In genomic region chr6:166828397-166829002, GRCh38 we compare ENCODE assay signal across 33 cellular contexts.
"Had no signal": no experiment of that assay in that cellular context is flagged by ENCODE, and none has a peak within 500 bp of the region (broad histone marks: within the 10 kb centered on the region; RNA-seq: fewer than 3 reads in every experiment).

No MANE protein-coding gene starts in this region.

- H3K4me2 ChIP-seq: hepatocyte had no signal

- H3K4me1 ChIP-seq: adrenal gland, body of pancreas, esophagus squamous epithelium had no signal

- H3K79me2 ChIP-seq: hepatocyte had no signal

- H3K36me3 Mint-ChIP-seq: activated CD4-positive, alpha-beta memory T cell treated with anti-CD3 and anti-CD28 coated beads for 36 hours; activated naive CD4-positive, alpha-beta T cell treated with anti-CD3 and anti-CD28 coated beads, Interleukin-2, amount 50 U/mL, for 24 hours; activated naive CD8-positive, alpha-beta T cell treated with anti-CD3 and anti-CD28 coated beads for 36 hours had no signal

- H3K27me3 Mint-ChIP-seq: activated CD4-positive, alpha-beta memory T cell treated with anti-CD3 and anti-CD28 coated beads for 36 hours; activated CD4-positive, alpha-beta T cell treated with anti-CD3 and anti-CD28 coated beads, Interleukin-2, amount 10 ng/mL, durations not matched to agents 24 days and 14 days; activated naive CD4-positive, alpha-beta T cell treated with anti-CD3 and anti-CD28 coated beads, Interleukin-2, amount 50 U/mL, for 24 hours; activated naive CD8-positive, alpha-beta T cell treated with anti-CD3 and anti-CD28 coated beads for 36 hours; activated naive CD8-positive, alpha-beta T cell treated with anti-CD3 and anti-CD28 coated beads, Interleukin-2, amount 50 U/mL, for 24 hours had no signal

- H3K27ac Mint-ChIP-seq: activated CD4-positive, alpha-beta memory T cell treated with anti-CD3 and anti-CD28 coated beads for 36 hours; activated CD4-positive, alpha-beta T cell treated with anti-CD3 and anti-CD28 coated beads for 36 hours; activated CD4-positive, alpha-beta T cell treated with anti-CD3 and anti-CD28 coated beads, Interleukin-2, amount 10 ng/mL, durations not matched to agents 24 days and 14 days; activated CD8-positive, alpha-beta memory T cell treated with anti-CD3 and anti-CD28 coated beads, Interleukin-2, amount 10 ng/mL, durations not matched to agents 7 days and 5 days; activated CD8-positive, alpha-beta T cell treated with anti-CD3 and anti-CD28 coated beads, Interleukin-2, amount 10 ng/mL, durations not matched to agents 7 days and 5 days; activated naive CD4-positive, alpha-beta T cell treated with anti-CD3 and anti-CD28 coated beads for 36 hours; activated naive CD4-positive, alpha-beta T cell treated with anti-CD3 and anti-CD28 coated beads, Interleukin-2, amount 50 U/mL, for 24 hours; activated naive CD8-positive, alpha-beta T cell treated with anti-CD3 and anti-CD28 coated beads for 36 hours; activated naive CD8-positive, alpha-beta T cell treated with anti-CD3 and anti-CD28 coated beads, Interleukin-2, amount 50 U/mL, for 24 hours; activated T-helper 1 cell treated with anti-CD3 and anti-CD28 coated beads, Interleukin-12 subunit alpha, Interleukin-12 subunit beta, Interleukin-2, Interleukin-4 antibody, amounts not matched to agents 30 ng/mL and 10 ng/mL and 1 ng/mL, durations not matched to agents 14 hours and 24 hours and 36 hours; activated T-helper 2 cell treated with anti-CD3 and anti-CD28 coated beads, Interferon-gamma antibody, Interleukin-2, Interleukin-4, amounts not matched to agents 10 μg/mL and 5 μg/mL and 100 μg/mL, durations not matched to agents 14 hours and 24 hours and 36 hours had no signal

- DNase-seq: activated CD4-positive, alpha-beta memory T cell treated with anti-CD3 and anti-CD28 coated beads for 36 hours; activated CD4-positive, alpha-beta T cell treated with anti-CD3 and anti-CD28 coated beads for 36 hours; activated CD4-positive, CD25-positive, alpha-beta regulatory T cell; activated CD4-positive, CD25-positive, alpha-beta regulatory T cell treated with anti-CD3 and anti-CD28 coated beads, Interleukin-2, amount 50 U/mL, for 72 hours; activated CD8-positive, alpha-beta memory T cell treated with anti-CD3 and anti-CD28 coated beads, Interleukin-2, amount 10 ng/mL, durations not matched to agents 7 days and 5 days; activated CD8-positive, alpha-beta memory T cell treated with anti-CD3 and anti-CD28 coated beads, Interleukin-2, amount 50 U/mL, for 4 hours; activated CD8-positive, alpha-beta T cell treated with anti-CD3 and anti-CD28 coated beads, Interleukin-2, amount 10 ng/mL, durations not matched to agents 7 days and 5 days; activated effector memory CD4-positive, alpha-beta T cell treated with anti-CD3 and anti-CD28 coated beads, Interleukin-2, amount 50 U/mL, for 16 hours; activated naive CD4-positive, alpha-beta T cell treated with anti-CD3 and anti-CD28 coated beads for 36 hours; activated naive CD8-positive, alpha-beta T cell treated with anti-CD3 and anti-CD28 coated beads for 36 hours; activated naive CD8-positive, alpha-beta T cell treated with anti-CD3 and anti-CD28 coated beads, Interleukin-2, amount 50 U/mL, for 24 hours; activated T-cell treated with anti-CD3 and anti-CD28 coated beads, Interleukin-2, amount 50 U/mL, for 1 hour; activated T-cell treated with anti-CD3 and anti-CD28 coated beads, Interleukin-2, amount 50 U/mL, for 48 hours; adrenal gland; amygdala; aorta; body of pancreas; caudate nucleus; cortex of kidney; effector CD8-positive, alpha-beta T cell; esophagus squamous epithelium; foreskin melanocyte; heart right ventricle had no signal

- H2AFZ ChIP-seq: hepatocyte had no signal

- H3K27ac ChIP-seq: adrenal gland, body of pancreas, epithelial cell of prostate, esophagus squamous epithelium, gastroesophageal sphincter, heart right ventricle, hepatocyte had no signal

- ATAC-seq: activated CD4-positive, alpha-beta T cell treated with anti-CD3 and anti-CD28 coated beads for 36 hours; activated CD8-positive, alpha-beta memory T cell treated with anti-CD3 and anti-CD28 coated beads, Interleukin-2, amount 10 ng/mL, durations not matched to agents 7 days and 5 days; activated CD8-positive, alpha-beta T cell treated with anti-CD3 and anti-CD28 coated beads, Interleukin-2, amount 10 ng/mL, durations not matched to agents 7 days and 5 days; activated naive CD8-positive, alpha-beta T cell treated with anti-CD3 and anti-CD28 coated beads, Interleukin-2, amount 50 U/mL, for 24 hours; body of pancreas; gastroesophageal sphincter; heart right ventricle had no signal

- H3K9me3 Mint-ChIP-seq: activated CD4-positive, alpha-beta memory T cell treated with anti-CD3 and anti-CD28 coated beads for 36 hours; activated naive CD4-positive, alpha-beta T cell treated with anti-CD3 and anti-CD28 coated beads for 36 hours; activated naive CD4-positive, alpha-beta T cell treated with anti-CD3 and anti-CD28 coated beads, Interleukin-2, amount 50 U/mL, for 24 hours; activated naive CD8-positive, alpha-beta T cell treated with anti-CD3 and anti-CD28 coated beads for 36 hours; activated naive CD8-positive, alpha-beta T cell treated with anti-CD3 and anti-CD28 coated beads, Interleukin-2, amount 50 U/mL, for 24 hours; activated T-helper 1 cell treated with anti-CD3 and anti-CD28 coated beads, Interleukin-12 subunit alpha, Interleukin-12 subunit beta, Interleukin-2, Interleukin-4 antibody, amounts not matched to agents 30 ng/mL and 10 ng/mL and 1 ng/mL, durations not matched to agents 14 hours and 24 hours and 36 hours had no signal

- H3K9me3 ChIP-seq: adrenal gland, body of pancreas, esophagus squamous epithelium, gastroesophageal sphincter, heart right ventricle had no signal

- H3K4me1 Mint-ChIP-seq: activated naive CD4-positive, alpha-beta T cell treated with anti-CD3 and anti-CD28 coated beads, Interleukin-2, amount 50 U/mL, for 24 hours; activated naive CD8-positive, alpha-beta T cell treated with anti-CD3 and anti-CD28 coated beads for 36 hours; activated naive CD8-positive, alpha-beta T cell treated with anti-CD3 and anti-CD28 coated beads, Interleukin-2, amount 50 U/mL, for 24 hours had no signal

- H3K4me3 ChIP-seq: adrenal gland, body of pancreas, esophagus squamous epithelium, gastroesophageal sphincter, heart right ventricle, hepatocyte had no signal

- H3K27me3 ChIP-seq: adrenal gland, body of pancreas, esophagus squamous epithelium, gastroesophageal sphincter, hepatocyte had no signal

- H3K4me3 Mint-ChIP-seq: activated CD4-positive, alpha-beta memory T cell treated with anti-CD3 and anti-CD28 coated beads for 36 hours; activated CD4-positive, alpha-beta T cell treated with anti-CD3 and anti-CD28 coated beads for 36 hours; activated CD4-positive, alpha-beta T cell treated with anti-CD3 and anti-CD28 coated beads, Interleukin-2, amount 10 ng/mL, durations not matched to agents 24 days and 14 days; activated CD8-positive, alpha-beta memory T cell treated with anti-CD3 and anti-CD28 coated beads, Interleukin-2, amount 10 ng/mL, durations not matched to agents 7 days and 5 days; activated CD8-positive, alpha-beta T cell treated with anti-CD3 and anti-CD28 coated beads, Interleukin-2, amount 10 ng/mL, durations not matched to agents 7 days and 5 days; activated naive CD4-positive, alpha-beta T cell treated with anti-CD3 and anti-CD28 coated beads for 36 hours; activated naive CD4-positive, alpha-beta T cell treated with anti-CD3 and anti-CD28 coated beads, Interleukin-2, amount 50 U/mL, for 24 hours; activated naive CD8-positive, alpha-beta T cell treated with anti-CD3 and anti-CD28 coated beads for 36 hours; activated naive CD8-positive, alpha-beta T cell treated with anti-CD3 and anti-CD28 coated beads, Interleukin-2, amount 50 U/mL, for 24 hours; activated T-helper 1 cell treated with anti-CD3 and anti-CD28 coated beads, Interleukin-12 subunit alpha, Interleukin-12 subunit beta, Interleukin-2, Interleukin-4 antibody, amounts not matched to agents 30 ng/mL and 10 ng/mL and 1 ng/mL, durations not matched to agents 14 hours and 24 hours and 36 hours had no signal

- H3K36me3 ChIP-seq: adrenal gland, esophagus squamous epithelium, gastroesophageal sphincter, heart right ventricle had no signal

- FAIRE-seq: colon, endometrium, endothelial cell of umbilical vein had no signal
